In genomic region chr6:86031713-86032112, GRCh38 we compare ENCODE assay signal across 25 cellular contexts.
A peak's percentile ranks its signal among the peaks of the same experiment; 100 is the strongest.
DNase-seq lines count a peak whose midpoint lies in the region; ATAC-seq and TF ChIP-seq lines count a peak whose summit lies in the region.
"Had no signal": no experiment of that assay in that cellular context is flagged by ENCODE, and none has a peak within 500 bp of the region (broad histone marks: within the 10 kb centered on the region; RNA-seq: fewer than 3 reads in every experiment).

No MANE protein-coding gene starts in this region.

- H3K4me1 ChIP-seq in adrenal gland (replicated peaks in 1 of 2) = no peaks in the 10 kb centered on the region
- H3K4me1 ChIP-seq in parathyroid adenoma = no peaks in the 10 kb centered on the region
- no peaks in the 10 kb centered on the region for H3K4me1 ChIP-seq in CD4-positive, alpha-beta memory T cell (ENCODE audit: insufficient read depth, low read length)
- H3K4me1 ChIP-seq: BLaER1 treated with 17β-estradiol and CSF1 and Interleukin-3, amounts not matched to agents 10 nM and 100 nM had no signal

- H3K27me3 ChIP-seq in adrenal gland = no peaks in the 10 kb centered on the region
- no peaks in the 10 kb centered on the region for H3K27me3 ChIP-seq in parathyroid adenoma (ENCODE audit: control insufficient read depth, insufficient read depth, low read length)
- no peaks in the 10 kb centered on the region for H3K27me3 ChIP-seq in CD4-positive, alpha-beta memory T cell (ENCODE audit: insufficient read depth, low read length)
- H3K27me3 ChIP-seq: BLaER1 treated with 17β-estradiol and CSF1 and Interleukin-3, amounts not matched to agents 10 nM and 100 nM had no signal

- H2AFZ ChIP-seq in parathyroid adenoma = peak overlapping the region; percentile 33
- H2AFZ ChIP-seq: PC-9 had no signal

- CTCF ChIA-PET in CD4-positive, alpha-beta memory T cell (lab: Charles Lee; ENCODE audit: partially characterized antibody) = interaction anchor here (0.6 kb wide), 1 partner anchor 11 kb away, joined by 3 read pairs; no protein-coding TSS in a partner anchor

- H3K4me2 ChIP-seq in parathyroid adenoma (ENCODE audit: low read length) = no peak overlapping the region
- H3K4me2 ChIP-seq: BLaER1 treated with 17β-estradiol and CSF1 and Interleukin-3, amounts not matched to agents 10 nM and 100 nM; PC-9 had no signal

- H3K36me3 Mint-ChIP-seq in CD4-positive, alpha-beta memory T cell = no peaks in the 10 kb centered on the region
- H3K36me3 Mint-ChIP-seq: CD8-positive, alpha-beta T cell had no signal

- H3K9ac ChIP-seq in parathyroid adenoma = no peak overlapping the region
- H3K9ac ChIP-seq: BLaER1 treated with 17β-estradiol and CSF1 and Interleukin-3, amounts not matched to agents 10 nM and 100 nM had no signal

- intact Hi-C loops in adrenal gland (cut with DNase I) (no loop called here), sciatic nerve (cut with DNase I) (no loop called here)
- intact Hi-C loops in CD4-positive, alpha-beta memory T cell (cut with micrococcal nuclease) = no loop called here

- 24 to 30% (median 29%) methylated on average over 2 of the region's 2 CpGs for WGBS in adrenal gland, 4 donors

- H3K9me3 Mint-ChIP-seq in CD4-positive, alpha-beta memory T cell = peaks cover 2 to 15% (median 5%) of the 10 kb centered on the region in 8 donors

- H3K4me3 ChIP-seq in adrenal gland (no peak overlapping the region), parathyroid adenoma (ENCODE audit: low read depth, low read length) (no peak overlapping the region)
- H3K4me3 ChIP-seq in CD4-positive, alpha-beta memory T cell (ENCODE audit: low read length in 2 of 2) = no peak overlapping the region
- H3K4me3 ChIP-seq: BLaER1 treated with 17β-estradiol and CSF1 and Interleukin-3, amounts not matched to agents 10 nM and 100 nM; PC-9 had no signal

- no peaks in the 10 kb centered on the region for H3K4me1 Mint-ChIP-seq in CD4-positive, alpha-beta memory T cell

- H3K79me2 ChIP-seq in parathyroid adenoma = no peaks in the 10 kb centered on the region

- H3K4me3 Mint-ChIP-seq in CD4-positive, alpha-beta memory T cell = no peak overlapping the region
- H3K4me3 Mint-ChIP-seq: CD8-positive, alpha-beta T cell; H9 had no signal

- H3K9me3 ChIP-seq in adrenal gland (replicated peaks in 1 of 3) = no peaks in the 10 kb centered on the region
- H3K9me3 ChIP-seq in parathyroid adenoma (ENCODE audit: control insufficient read depth, low read length) = no peaks in the 10 kb centered on the region
- H3K9me3 ChIP-seq in CD4-positive, alpha-beta memory T cell (ENCODE audit: control insufficient read depth in 1 of 2, low read length in 2 of 2) = no peaks in the 10 kb centered on the region
- H3K9me3 ChIP-seq: BLaER1 treated with 17β-estradiol and CSF1 and Interleukin-3, amounts not matched to agents 10 nM and 100 nM had no signal

- no peak for TF ChIP-seq POLR2A in adrenal gland (IDR thresholded peaks at IDR 0.05)

- no peak overlapping the region for H3K27ac Mint-ChIP-seq in CD4-positive, alpha-beta memory T cell
- H3K27ac Mint-ChIP-seq: CD8-positive, alpha-beta T cell; H9 had no signal

- TF ChIP-seq CTCF in adrenal gland (IDR thresholded peaks at IDR 0.05) (no peak), parathyroid adenoma (IDR thresholded peaks at IDR 0.05) (no peak)

- H3K36me3 ChIP-seq in adrenal gland (replicated peaks in 1 of 2) (no peaks in the 10 kb centered on the region), parathyroid adenoma (ENCODE audit: control insufficient read depth, insufficient read depth, low read length) (no peaks in the 10 kb centered on the region)
- no peaks in the 10 kb centered on the region for H3K36me3 ChIP-seq in CD4-positive, alpha-beta memory T cell (ENCODE audit: insufficient read depth, low read length)
- H3K36me3 ChIP-seq: BLaER1 treated with 17β-estradiol and CSF1 and Interleukin-3, amounts not matched to agents 10 nM and 100 nM had no signal

- POLR2A ChIA-PET in CD4-positive, alpha-beta memory T cell (lab: Charles Lee; ENCODE audit: partially characterized antibody) = no interaction called here

- DNase-seq in adrenal gland (peak; percentile 17 to 69 (median 42)), left kidney (ENCODE audit: low read depth, low spot score) (peak; percentile 12), sciatic nerve (ENCODE audit: low spot score) (no peak), LoVo (ENCODE audit: low spot score) (no peak), DMS53 treated with DMSO at 0.1 percent for 48 hours (lab: John Stamatoyannopoulos, UW; ENCODE audit: unreplicated experiment) (no peak)
- DNase-seq in CD4-positive, alpha-beta memory T cell = no peak
- DNase-seq: ACHN; Calu3; CD8-positive, alpha-beta T cell; DMS153; GDM1; H9; KBM-7; NCI-H1105; NCI-H146; NCI-H2029; NCI-H226; NCI-H510A treated with DMSO at 0.1 percent for 48 hours; NCI-H748 treated with DMSO at 0.1 percent for 48 hours; PC-9; RPMI8226; SHP77 had no signal

- peak overlapping the region in 1 of 5 donors; percentile 30 for H3K27ac ChIP-seq in adrenal gland
- H3K27ac ChIP-seq in parathyroid adenoma = no peak overlapping the region
- H3K27ac ChIP-seq in CD4-positive, alpha-beta memory T cell (ENCODE audit: low read depth, low read length) = no peak overlapping the region
- H3K27ac ChIP-seq: BLaER1 treated with 17β-estradiol and CSF1 and Interleukin-3, amounts not matched to agents 10 nM and 100 nM; HL-60; PC-9 had no signal

- ATAC-seq in sciatic nerve = no peak
- ATAC-seq: CD8-positive, alpha-beta T cell had no signal

- peaks cover 0 to 1% of the 10 kb centered on the region in 2 donors for H3K27me3 Mint-ChIP-seq in CD4-positive, alpha-beta memory T cell

Comparison
In these comparisons a context has a peak if more than half of its experiments do, and no peak if none do; other contexts are left out.
1. DNase-seq: peak in adrenal gland (7 of 7) and left kidney (single experiment); none in CD4-positive, alpha-beta memory T cell (0 of 5), sciatic nerve (single experiment), LoVo (single experiment) and DMS53 treated with DMSO at 0.1 percent for 48 hours (single experiment).